In genomic region chr16:1102921-1103648, GRCh38 we compare ENCODE assay signal across 8 cellular contexts. TPM values are rescaled to one million over a fixed set of nuclear protein-coding genes. Genes with fewer than 3 reads are reported as not detected.
A peak's percentile ranks its signal among the peaks of the same experiment; 100 is the strongest.
DNase-seq lines count a peak whose midpoint lies in the region; ATAC-seq and TF ChIP-seq lines count a peak whose summit lies in the region.

No MANE protein-coding gene starts in this region.

- peak; percentile 59; the same call in 2 of the 3 replicates for TF ChIP-seq CTCF in GM12872 (IDR thresholded peaks at IDR 0.05; ENCODE audit: insufficient read depth, low read depth, low read length)
- TF ChIP-seq CTCF in nephron (IDR thresholded peaks at IDR 0.05; ENCODE audit: unreplicated experiment in 3 of 3) = peak; percentile 59 to 74 (median 70)

- no peaks in the 10 kb centered on the region for H3K36me3 Mint-ChIP-seq in nephron (ENCODE audit: low read depth)

- H3K9me3 Mint-ChIP-seq in nephron = no peaks in the 10 kb centered on the region

- DNase-seq in NCI-H2196 treated with DMSO at 0.1 percent for 48 hours (lab: John Stamatoyannopoulos, UW; ENCODE audit: unreplicated experiment) (peak; percentile 44), H4 (ENCODE audit: low spot score) (no peak)
- DNase-seq in activated CD8-positive, alpha-beta memory T cell treated with anti-CD3 and anti-CD28 coated beads, Interleukin-2, amount 50 U/mL, for 24 hours (ENCODE audit: extremely low read depth) = peak; percentile 8
- DNase-seq in stimulated activated naive CD8-positive, alpha-beta T cell treated with anti-CD3 and anti-CD28 coated beads, Interleukin-15, Interleukin-2, amounts not matched to agents 100 U/mL and 50 U/mL, for 24 hours = peak; percentile 82

- no peak overlapping the region for H3K27ac Mint-ChIP-seq in nephron

- H3K27me3 Mint-ChIP-seq in nephron (ENCODE audit: low read depth) = peaks cover 9% of the 10 kb centered on the region

- H3K4me3 Mint-ChIP-seq in nephron = peak overlapping the region in 1 of 3 experiments; percentile 31

- ATAC-seq in esophagus mucosa (peak; percentile 49), HG03139 (IDR thresholded peaks at IDR 0.05; ENCODE audit: unreplicated experiment) (no peak)
- ATAC-seq in stimulated activated naive CD8-positive, alpha-beta T cell treated with anti-CD3 and anti-CD28 coated beads, Interleukin-15, Interleukin-2, amounts not matched to agents 100 U/mL and 50 U/mL, for 24 hours = peak; percentile 47

- H3K4me1 Mint-ChIP-seq in nephron = no peaks in the 10 kb centered on the region

RNA-seq across cellular contexts. Expression of gene C1QTNF8, which starts 7.0 kb away (rescaled TPM):
- not detected for total RNA-seq in esophagus mucosa
- total RNA-seq in H4 (2014; rRNA removed; shearing (Covaris generic)) = not detected in 2 replicates

RNA-seq across cellular contexts. Expression of gene SSTR5, which starts 30.5 kb away (rescaled TPM):
- not detected for total RNA-seq in esophagus mucosa
- not detected in 2 replicates for total RNA-seq in H4 (2014; rRNA removed; shearing (Covaris generic))

RNA-seq across cellular contexts. Expression of gene CACNA1H, which starts 49.8 kb away (rescaled TPM):
- 1.1 TPM for total RNA-seq in esophagus mucosa
- total RNA-seq in H4 (2014; rRNA removed; shearing (Covaris generic)) = 1.4 and 2.0 TPM in 2 replicates
